In the genomic region with DNA sequence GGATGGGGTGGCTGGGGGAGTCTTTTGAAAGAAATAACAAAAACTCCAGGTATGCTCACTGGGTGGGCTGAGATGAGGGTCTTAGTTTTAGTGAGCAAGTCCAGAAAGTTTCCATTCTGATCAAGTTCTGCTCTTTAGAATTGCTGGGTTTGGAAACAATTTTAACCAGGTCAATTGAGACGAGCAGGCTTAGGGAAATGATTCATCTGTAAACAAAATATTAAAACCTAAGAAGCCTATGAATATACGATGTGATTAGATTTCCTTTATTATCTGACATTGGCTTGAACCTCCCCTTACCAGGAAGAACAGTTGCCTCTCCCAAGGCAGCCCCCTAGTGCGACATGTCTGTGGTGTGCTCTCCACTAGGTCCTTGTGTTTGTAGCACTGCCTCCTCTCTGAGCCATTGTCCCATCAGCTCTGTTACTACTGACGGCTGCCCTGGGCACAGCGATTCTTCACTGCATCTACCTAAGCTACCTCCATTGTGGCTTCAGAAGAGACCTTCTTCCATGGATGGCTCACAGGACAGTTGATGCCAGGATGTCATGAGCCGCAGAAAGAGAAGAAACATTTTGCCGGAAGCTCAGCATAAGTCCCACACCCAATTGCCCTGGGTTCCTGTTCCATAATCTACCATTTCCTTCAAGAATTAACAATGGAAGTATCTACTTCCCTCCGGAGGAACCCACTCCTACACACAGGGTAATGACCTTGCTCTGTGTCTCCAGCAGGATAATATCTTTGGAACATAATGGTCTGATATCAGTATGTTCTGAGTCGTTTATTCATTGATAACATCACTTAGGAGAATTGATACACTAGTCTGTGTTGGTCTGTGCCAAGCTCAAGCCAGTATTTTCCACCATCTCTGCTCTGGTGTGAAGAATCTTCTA, we compare ENCODE assay signal across 20 cellular contexts.
"Had no signal": no experiment of that assay in that cellular context is flagged by ENCODE, and none has a peak within 500 bp of the region (broad histone marks: within the 10 kb centered on the region; RNA-seq: fewer than 3 reads in every experiment).

No MANE protein-coding gene starts in this region.

- H3K9me3 Mint-ChIP-seq: activated naive CD4-positive, alpha-beta T cell treated with anti-CD3 and anti-CD28 coated beads, Interleukin-2, amount 10 ng/mL, durations not matched to agents 7 days and 5 days; dendritic cell treated with granulocyte-macrophage colony-stimulating factor and Interleukin-4, amounts not matched to agents 40 ng/mL and 50 ng/mL, for 4 days; natural killer cell treated with Interleukin-12 subunit alpha and Interleukin-12 subunit beta and Interleukin-15 and Interleukin-18, amount 100 ng/mL, for 72 hours; stimulated activated naive CD8-positive, alpha-beta T cell treated with anti-CD3 and anti-CD28 coated beads, Interleukin-15, amount 100 ng/mL, for 72 hours had no signal

- DNase-seq: activated CD4-positive, alpha-beta T cell treated with anti-CD3 and anti-CD28 coated beads, Interleukin-2, amount 50 U/mL, for 4 hours; activated CD8-positive, alpha-beta memory T cell treated with anti-CD3 and anti-CD28 coated beads, Interleukin-2, amount 10 ng/mL, durations not matched to agents 7 days and 5 days; activated naive CD4-positive, alpha-beta T cell treated with anti-CD3 and anti-CD28 coated beads, Interleukin-2, amount 10 ng/mL, durations not matched to agents 7 days and 5 days; effector memory CD4-positive, alpha-beta T cell; foreskin fibroblast; islet precursor cell; right lobe of liver; small intestine; stimulated activated CD4-positive, alpha-beta T cell treated with anti-CD3 and anti-CD28 coated beads, Interleukin-15, amount 100 ng/mL, for 24 hours; stimulated activated CD4-positive, alpha-beta T cell treated with anti-CD3 and anti-CD28 coated beads, Interleukin-2, amount 100 ng/mL, for 48 hours; stimulated activated naive CD8-positive, alpha-beta T cell treated with anti-CD3 and anti-CD28 coated beads, Interleukin-15, amount 100 ng/mL, for 72 hours; trophoblast cell had no signal

- H3K27ac ChIP-seq: ascending aorta, hepatocyte, neutrophil, parathyroid adenoma, right lobe of liver had no signal

- H3K4me3 Mint-ChIP-seq: activated naive CD4-positive, alpha-beta T cell treated with anti-CD3 and anti-CD28 coated beads, Interleukin-2, amount 10 ng/mL, durations not matched to agents 7 days and 5 days; dendritic cell treated with granulocyte-macrophage colony-stimulating factor and Interleukin-4, amounts not matched to agents 40 ng/mL and 50 ng/mL, for 4 days; mesothelial cell of epicardium; natural killer cell treated with Interleukin-12 subunit alpha and Interleukin-12 subunit beta and Interleukin-15 and Interleukin-18, amount 100 ng/mL, for 72 hours; stimulated activated naive CD8-positive, alpha-beta T cell treated with anti-CD3 and anti-CD28 coated beads, Interleukin-15, amount 100 ng/mL, for 72 hours had no signal

- H3K4me2 ChIP-seq: hepatocyte had no signal

- H3K36me3 ChIP-seq: ascending aorta, neutrophil, right lobe of liver had no signal

- H3K4me3 ChIP-seq: ascending aorta, hepatocyte, lung, right lobe of liver had no signal

- H3K79me2 ChIP-seq: hepatocyte, parathyroid adenoma had no signal

- H3K36me3 Mint-ChIP-seq: activated CD8-positive, alpha-beta memory T cell treated with anti-CD3 and anti-CD28 coated beads, Interleukin-2, amount 10 ng/mL, durations not matched to agents 7 days and 5 days; activated naive CD4-positive, alpha-beta T cell treated with anti-CD3 and anti-CD28 coated beads, Interleukin-2, amount 10 ng/mL, durations not matched to agents 7 days and 5 days; mesothelial cell of epicardium; natural killer cell treated with Interleukin-12 subunit alpha and Interleukin-12 subunit beta and Interleukin-15 and Interleukin-18, amount 100 ng/mL, for 72 hours had no signal

- H3K27me3 Mint-ChIP-seq: natural killer cell treated with Interleukin-12 subunit alpha and Interleukin-12 subunit beta and Interleukin-15 and Interleukin-18, amount 100 ng/mL, for 72 hours had no signal

- H2AFZ ChIP-seq: hepatocyte, parathyroid adenoma had no signal

- H3K9me3 ChIP-seq: ascending aorta, neutrophil, right lobe of liver had no signal

- H3K27ac Mint-ChIP-seq: activated CD8-positive, alpha-beta memory T cell treated with anti-CD3 and anti-CD28 coated beads, Interleukin-2, amount 10 ng/mL, durations not matched to agents 7 days and 5 days; activated naive CD4-positive, alpha-beta T cell treated with anti-CD3 and anti-CD28 coated beads, Interleukin-2, amount 10 ng/mL, durations not matched to agents 7 days and 5 days; dendritic cell treated with granulocyte-macrophage colony-stimulating factor and Interleukin-4, amounts not matched to agents 40 ng/mL and 50 ng/mL, for 4 days; mesothelial cell of epicardium; natural killer cell treated with Interleukin-12 subunit alpha and Interleukin-12 subunit beta and Interleukin-15 and Interleukin-18, amount 100 ng/mL, for 72 hours had no signal

- H3K4me1 Mint-ChIP-seq: activated naive CD4-positive, alpha-beta T cell treated with anti-CD3 and anti-CD28 coated beads, Interleukin-2, amount 10 ng/mL, durations not matched to agents 7 days and 5 days; mesothelial cell of epicardium had no signal

- H3K27me3 ChIP-seq: ascending aorta, hepatocyte, neutrophil, right lobe of liver had no signal

- ATAC-seq: activated CD8-positive, alpha-beta memory T cell treated with anti-CD3 and anti-CD28 coated beads, Interleukin-2, amount 10 ng/mL, durations not matched to agents 7 days and 5 days; natural killer cell treated with Interleukin-12 subunit alpha and Interleukin-12 subunit beta and Interleukin-15 and Interleukin-18, amount 100 ng/mL, for 72 hours; stimulated activated naive CD8-positive, alpha-beta T cell treated with anti-CD3 and anti-CD28 coated beads, Interleukin-15, amount 100 ng/mL, for 72 hours had no signal

- H3K4me1 ChIP-seq: ascending aorta, parathyroid adenoma, right lobe of liver had no signal
